1 cellular context compared by ENCODE assay signal in the genomic region with DNA sequence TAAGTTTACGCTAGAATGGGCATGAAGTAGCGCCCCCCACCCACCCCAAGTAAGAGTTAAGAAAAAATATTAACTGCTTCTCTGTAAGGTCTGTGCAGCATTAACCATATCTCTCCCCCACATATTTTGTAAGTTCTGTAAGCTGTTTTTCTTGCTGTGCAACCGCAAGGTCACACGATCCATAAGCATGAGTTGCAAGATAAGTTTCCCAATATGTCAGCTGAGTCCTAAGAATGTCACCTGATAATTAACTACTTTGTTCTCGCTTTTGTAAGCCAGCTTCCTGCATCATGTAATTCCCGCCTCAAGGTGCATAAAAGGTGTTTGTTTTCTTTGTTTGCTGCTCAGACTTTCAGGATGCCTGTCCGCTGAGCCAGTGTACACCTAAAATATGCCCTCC.
TF ChIP-seq lines count a peak whose summit lies in the region.

No MANE protein-coding gene starts in this region.

TF ChIP-seq in K562, 482 proteins besides CTCF, POLR2A, EP300 and RAD21 (continued from another document):
- TF ChIP-seq, protein P1, sequence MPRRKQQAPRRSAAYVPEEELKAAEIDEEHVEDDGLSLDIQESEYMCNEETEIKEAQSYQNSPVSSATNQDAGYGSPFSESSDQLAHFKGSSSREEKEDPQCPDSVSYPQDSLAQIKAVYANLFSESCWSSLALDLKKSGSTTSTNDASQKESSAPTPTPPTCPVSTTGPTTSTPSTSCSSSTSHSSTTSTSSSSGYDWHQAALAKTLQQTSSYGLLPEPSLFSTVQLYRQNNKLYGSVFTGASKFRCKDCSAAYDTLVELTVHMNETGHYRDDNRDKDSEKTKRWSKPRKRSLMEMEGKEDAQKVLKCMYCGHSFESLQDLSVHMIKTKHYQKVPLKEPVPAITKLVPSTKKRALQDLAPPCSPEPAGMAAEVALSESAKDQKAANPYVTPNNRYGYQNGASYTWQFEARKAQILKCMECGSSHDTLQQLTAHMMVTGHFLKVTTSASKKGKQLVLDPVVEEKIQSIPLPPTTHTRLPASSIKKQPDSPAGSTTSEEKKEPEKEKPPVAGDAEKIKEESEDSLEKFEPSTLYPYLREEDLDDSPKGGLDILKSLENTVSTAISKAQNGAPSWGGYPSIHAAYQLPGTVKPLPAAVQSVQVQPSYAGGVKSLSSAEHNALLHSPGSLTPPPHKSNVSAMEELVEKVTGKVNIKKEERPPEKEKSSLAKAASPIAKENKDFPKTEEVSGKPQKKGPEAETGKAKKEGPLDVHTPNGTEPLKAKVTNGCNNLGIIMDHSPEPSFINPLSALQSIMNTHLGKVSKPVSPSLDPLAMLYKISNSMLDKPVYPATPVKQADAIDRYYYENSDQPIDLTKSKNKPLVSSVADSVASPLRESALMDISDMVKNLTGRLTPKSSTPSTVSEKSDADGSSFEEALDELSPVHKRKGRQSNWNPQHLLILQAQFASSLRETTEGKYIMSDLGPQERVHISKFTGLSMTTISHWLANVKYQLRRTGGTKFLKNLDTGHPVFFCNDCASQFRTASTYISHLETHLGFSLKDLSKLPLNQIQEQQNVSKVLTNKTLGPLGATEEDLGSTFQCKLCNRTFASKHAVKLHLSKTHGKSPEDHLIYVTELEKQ (CRISPR knock-in tag; IDR thresholded peaks at IDR 0.05): no peak
- no peak for TF ChIP-seq BDP1 (IDR thresholded peaks at IDR 0.05; ENCODE audit: insufficient read depth, insufficient read length)
- no peak for TF ChIP-seq FIP1L1 (IDR thresholded peaks at IDR 0.05; ENCODE audit: low read depth, low read length, poor library complexity, severe bottlenecking)
- TF ChIP-seq, protein P2, sequence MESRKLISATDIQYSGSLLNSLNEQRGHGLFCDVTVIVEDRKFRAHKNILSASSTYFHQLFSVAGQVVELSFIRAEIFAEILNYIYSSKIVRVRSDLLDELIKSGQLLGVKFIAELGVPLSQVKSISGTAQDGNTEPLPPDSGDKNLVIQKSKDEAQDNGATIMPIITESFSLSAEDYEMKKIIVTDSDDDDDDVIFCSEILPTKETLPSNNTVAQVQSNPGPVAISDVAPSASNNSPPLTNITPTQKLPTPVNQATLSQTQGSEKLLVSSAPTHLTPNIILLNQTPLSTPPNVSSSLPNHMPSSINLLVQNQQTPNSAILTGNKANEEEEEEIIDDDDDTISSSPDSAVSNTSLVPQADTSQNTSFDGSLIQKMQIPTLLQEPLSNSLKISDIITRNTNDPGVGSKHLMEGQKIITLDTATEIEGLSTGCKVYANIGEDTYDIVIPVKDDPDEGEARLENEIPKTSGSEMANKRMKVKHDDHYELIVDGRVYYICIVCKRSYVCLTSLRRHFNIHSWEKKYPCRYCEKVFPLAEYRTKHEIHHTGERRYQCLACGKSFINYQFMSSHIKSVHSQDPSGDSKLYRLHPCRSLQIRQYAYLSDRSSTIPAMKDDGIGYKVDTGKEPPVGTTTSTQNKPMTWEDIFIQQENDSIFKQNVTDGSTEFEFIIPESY (CRISPR knock-in tag; IDR thresholded peaks at IDR 0.05): peak; percentile 41; the same call in 1 of the 2 replicates
- TF ChIP-seq, protein P3, sequence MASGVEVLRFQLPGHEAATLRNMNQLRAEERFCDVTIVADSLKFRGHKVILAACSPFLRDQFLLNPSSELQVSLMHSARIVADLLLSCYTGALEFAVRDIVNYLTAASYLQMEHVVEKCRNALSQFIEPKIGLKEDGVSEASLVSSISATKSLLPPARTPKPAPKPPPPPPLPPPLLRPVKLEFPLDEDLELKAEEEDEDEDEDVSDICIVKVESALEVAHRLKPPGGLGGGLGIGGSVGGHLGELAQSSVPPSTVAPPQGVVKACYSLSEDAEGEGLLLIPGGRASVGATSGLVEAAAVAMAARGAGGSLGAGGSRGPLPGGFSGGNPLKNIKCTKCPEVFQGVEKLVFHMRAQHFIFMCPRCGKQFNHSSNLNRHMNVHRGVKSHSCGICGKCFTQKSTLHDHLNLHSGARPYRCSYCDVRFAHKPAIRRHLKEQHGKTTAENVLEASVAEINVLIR (CRISPR knock-in tag; IDR thresholded peaks at IDR 0.05): no peak
- TF ChIP-seq ZNF76 (CRISPR knock-in tag; IDR thresholded peaks at IDR 0.05; ENCODE audit: borderline replicate concordance): no peak
- no peak for TF ChIP-seq HNRNPK (IDR thresholded peaks at IDR 0.05; ENCODE audit: low read depth, low read length, poor library complexity, severe bottlenecking)
- TF ChIP-seq NEUROD1 (IDR thresholded peaks at IDR 0.05; ENCODE audit: borderline replicate concordance, low read depth, low read length, partially characterized antibody): no peak
- no peak for TF ChIP-seq FOXJ3 (CRISPR knock-in tag; IDR thresholded peaks at IDR 0.05)
- TF ChIP-seq ZEB2 (IDR thresholded peaks at IDR 0.05): 0 out of 2 replicates have a peak, but pooled peaks have one; percentile 18
- TF ChIP-seq SP2 (IDR thresholded peaks at IDR 0.05; ENCODE audit: extremely low read depth, low read depth, low read length, poor library complexity, severe bottlenecking): no peak
- peak; percentile 58; the same call in 1 of the 2 replicates for TF ChIP-seq DPF2 (IDR thresholded peaks at IDR 0.05)
- no peak for TF ChIP-seq NUFIP1 (IDR thresholded peaks at IDR 0.05; ENCODE audit: partially characterized antibody)
- TF ChIP-seq NCOA6 (IDR thresholded peaks at IDR 0.05): no peak
